In the genomic region with DNA sequence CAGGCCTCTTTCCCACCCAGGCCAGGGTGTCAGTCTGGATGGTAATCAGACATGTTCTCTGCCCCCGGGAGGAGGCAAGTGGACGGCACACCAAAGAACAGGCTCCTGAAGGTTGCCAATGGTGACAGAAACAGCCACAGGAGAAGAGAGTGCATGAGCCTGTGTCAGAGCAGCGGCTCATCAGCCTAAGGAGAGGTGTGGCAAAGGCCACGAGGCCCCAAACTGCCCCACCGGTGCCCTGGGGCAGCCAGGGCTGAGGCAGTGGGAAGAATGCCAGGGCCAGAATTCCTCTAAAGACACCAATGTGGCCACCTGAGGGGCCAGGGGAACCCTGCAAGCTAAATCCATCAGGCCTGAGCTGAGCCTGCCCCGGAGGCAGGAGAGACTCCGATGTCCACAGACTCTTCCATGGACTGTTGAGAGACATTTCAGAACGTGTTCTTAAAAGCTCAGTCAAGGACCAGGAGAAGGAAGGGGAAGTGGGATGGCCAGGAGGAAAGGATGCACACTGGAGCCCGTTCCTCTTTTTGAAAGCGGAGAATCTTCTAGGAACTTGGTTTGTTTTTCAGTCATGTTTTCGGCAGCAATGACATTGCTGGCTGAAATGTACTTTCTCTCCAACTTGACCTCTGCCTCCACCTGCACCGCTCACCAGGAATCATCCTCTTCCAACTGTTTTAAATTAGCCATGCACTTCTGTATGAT, we compare ENCODE assay signal across 33 cellular contexts.
"Had no signal": no experiment of that assay in that cellular context is flagged by ENCODE, and none has a peak within 500 bp of the region (broad histone marks: within the 10 kb centered on the region; RNA-seq: fewer than 3 reads in every experiment).

No MANE protein-coding gene starts in this region.

- H3K4me2 ChIP-seq: neural progenitor cell had no signal

- H3K4me3 Mint-ChIP-seq: activated CD4-positive, alpha-beta memory T cell treated with anti-CD3 and anti-CD28 coated beads, Interleukin-2, amount 10 ng/mL, durations not matched to agents 7 days and 5 days; activated CD4-positive, alpha-beta T cell treated with anti-CD3 and anti-CD28 coated beads, Interleukin-2, amount 10 ng/mL, durations not matched to agents 7 days and 5 days; activated naive CD4-positive, alpha-beta T cell treated with anti-CD3 and anti-CD28 coated beads, Interleukin-2, amount 10 ng/mL, durations not matched to agents 7 days and 5 days; activated naive CD8-positive, alpha-beta T cell treated with anti-CD3 and anti-CD28 coated beads, Interleukin-2, amount 10 ng/mL, durations not matched to agents 7 days and 5 days; activated T-cell treated with anti-CD3 and anti-CD28 coated beads, Interleukin-2, amount 50 U/mL, for 24 hours; dendritic cell treated with granulocyte-macrophage colony-stimulating factor and Interleukin-4, amounts not matched to agents 40 ng/mL and 50 ng/mL, for 4 days; endodermal cell; natural killer cell; neural progenitor cell; T-helper 17 cell; WTC11 had no signal

- H3K4me1 ChIP-seq: neural progenitor cell, parathyroid adenoma, psoas muscle, tibial nerve had no signal

- ATAC-seq: left lung, lower lobe of right lung, natural killer cell, psoas muscle, T-helper 17 cell, WTC11 had no signal

- H3K27me3 ChIP-seq: breast epithelium, neural progenitor cell, sigmoid colon, tibial nerve had no signal

- H3K27ac Mint-ChIP-seq: activated CD4-positive, alpha-beta memory T cell treated with anti-CD3 and anti-CD28 coated beads, Interleukin-2, amount 10 ng/mL, durations not matched to agents 7 days and 5 days; activated CD4-positive, alpha-beta T cell treated with anti-CD3 and anti-CD28 coated beads, Interleukin-2, amount 10 ng/mL, durations not matched to agents 7 days and 5 days; activated naive CD4-positive, alpha-beta T cell treated with anti-CD3 and anti-CD28 coated beads, Interleukin-2, amount 10 ng/mL, durations not matched to agents 7 days and 5 days; activated naive CD8-positive, alpha-beta T cell treated with anti-CD3 and anti-CD28 coated beads, Interleukin-2, amount 10 ng/mL, durations not matched to agents 7 days and 5 days; activated T-cell treated with anti-CD3 and anti-CD28 coated beads, Interleukin-2, amount 50 U/mL, for 24 hours; dendritic cell treated with granulocyte-macrophage colony-stimulating factor and Interleukin-4, amounts not matched to agents 40 ng/mL and 50 ng/mL, for 4 days; endodermal cell; natural killer cell; T-helper 17 cell; WTC11 had no signal

- H2AFZ ChIP-seq: neural progenitor cell, parathyroid adenoma had no signal

- H3K4me3 ChIP-seq: breast epithelium, left lung, lower lobe of right lung, neural progenitor cell, psoas muscle, sigmoid colon, tibial nerve had no signal

- FAIRE-seq: frontal cortex, islet of Langerhans, small intestine had no signal

- H3K36me3 Mint-ChIP-seq: activated naive CD4-positive, alpha-beta T cell treated with anti-CD3 and anti-CD28 coated beads, Interleukin-2, amount 10 ng/mL, durations not matched to agents 7 days and 5 days; activated naive CD8-positive, alpha-beta T cell treated with anti-CD3 and anti-CD28 coated beads, Interleukin-2, amount 10 ng/mL, durations not matched to agents 7 days and 5 days; natural killer cell; neural progenitor cell; WTC11 had no signal

- H3K9ac ChIP-seq: neural progenitor cell, parathyroid adenoma had no signal

- H3K36me3 ChIP-seq: breast epithelium, left lung, lower lobe of right lung, neural progenitor cell, tibial nerve had no signal

- H3K27ac ChIP-seq: breast epithelium, epithelial cell of prostate, left lung, lower lobe of right lung, neural progenitor cell, parathyroid adenoma, psoas muscle, sigmoid colon, tibial nerve had no signal

- H3K79me2 ChIP-seq: parathyroid adenoma had no signal

- H3K9me3 Mint-ChIP-seq: activated CD4-positive, alpha-beta memory T cell treated with anti-CD3 and anti-CD28 coated beads, Interleukin-2, amount 10 ng/mL, durations not matched to agents 7 days and 5 days; activated CD4-positive, alpha-beta T cell treated with anti-CD3 and anti-CD28 coated beads, Interleukin-2, amount 10 ng/mL, durations not matched to agents 7 days and 5 days; activated naive CD4-positive, alpha-beta T cell treated with anti-CD3 and anti-CD28 coated beads, Interleukin-2, amount 10 ng/mL, durations not matched to agents 7 days and 5 days; activated naive CD8-positive, alpha-beta T cell treated with anti-CD3 and anti-CD28 coated beads, Interleukin-2, amount 10 ng/mL, durations not matched to agents 7 days and 5 days; activated T-cell treated with anti-CD3 and anti-CD28 coated beads, Interleukin-2, amount 50 U/mL, for 24 hours; dendritic cell treated with granulocyte-macrophage colony-stimulating factor and Interleukin-4, amounts not matched to agents 40 ng/mL and 50 ng/mL, for 4 days; endodermal cell; natural killer cell; neural progenitor cell; WTC11 had no signal

- H3K4me1 Mint-ChIP-seq: natural killer cell, T-helper 17 cell had no signal

- DNase-seq: activated CD4-positive, alpha-beta memory T cell treated with anti-CD3 and anti-CD28 coated beads, Interleukin-2, amount 10 ng/mL, durations not matched to agents 7 days and 5 days; activated CD4-positive, alpha-beta T cell treated with anti-CD3 and anti-CD28 coated beads for 1 hour; activated CD4-positive, alpha-beta T cell treated with anti-CD3 and anti-CD28 coated beads, Interleukin-2, amount 10 ng/mL, durations not matched to agents 7 days and 5 days; activated CD8-positive, alpha-beta memory T cell treated with anti-CD3 and anti-CD28 coated beads, Interleukin-2, amount 50 U/mL, for 48 hours; activated gamma-delta T cell; activated naive CD4-positive, alpha-beta T cell treated with anti-CD3 and anti-CD28 coated beads, Interleukin-2, amount 10 ng/mL, durations not matched to agents 7 days and 5 days; activated naive CD8-positive, alpha-beta T cell treated with anti-CD3 and anti-CD28 coated beads, Interleukin-2, amount 10 ng/mL, durations not matched to agents 7 days and 5 days; activated T-cell treated with anti-CD3 and anti-CD28 coated beads, Interleukin-2, amount 50 U/mL, for 24 hours; central memory CD4-positive, alpha-beta T cell; endodermal cell; left lung; lower lobe of right lung; mesendoderm; natural killer cell; occipital lobe; psoas muscle; sigmoid colon; small intestine; stimulated activated CD4-positive, alpha-beta T cell treated with anti-CD3 and anti-CD28 coated beads, Interleukin-1b, Interleukin-23, amount 100 ng/mL, for 48 hours; stimulated activated CD4-positive, alpha-beta T cell treated with anti-CD3 and anti-CD28 coated beads, Interleukin-4, amount 100 ng/mL, for 4 hours; stimulated activated CD8-positive, alpha-beta memory T cell treated with anti-CD3 and anti-CD28 coated beads, Interleukin-4, amount 100 ng/mL, for 48 hours; stimulated activated naive CD4-positive, alpha-beta T cell; T-helper 17 cell; T1000 had no signal

- H3K9me3 ChIP-seq: breast epithelium, left lung, lower lobe of right lung, psoas muscle, sigmoid colon, tibial nerve had no signal
